ENCODE assay signal across 8 cellular contexts in genomic region chr18:62526098-62527025, GRCh38.
A peak's percentile ranks its signal among the peaks of the same experiment; 100 is the strongest.
DNase-seq lines count a peak whose midpoint lies in the region; ATAC-seq, FAIRE-seq and TF ChIP-seq lines count a peak whose summit lies in the region.

No MANE protein-coding gene starts in this region.

- peak; percentile 99 for DNase-seq in D721Med (ENCODE audit: insufficient read length, low spot score)
- DNase-seq in NCI-H128 (lab: John Stamatoyannopoulos, UW; ENCODE audit: unreplicated experiment): peak; percentile 59
- peak; percentile 80 for DNase-seq in T-helper 2 cell treated with Interferon-gamma antibody and Interleukin-4, amounts not matched to agents 5 μg/mL and 100 μg/mL, for 36 hours (ENCODE audit: low spot score)
- DNase-seq in astrocyte of the hippocampus (ENCODE audit: low read depth, low spot score): peak; percentile 87
- DNase-seq in hypothalamus (lab: John Stamatoyannopoulos, UW): peak in 50 of 51 donors; percentile 22 to 89 (median 66)
- peak; percentile 68 for DNase-seq in retinal pigment epithelial cell (ENCODE audit: low read depth)

- ATAC-seq in GM21825 (IDR thresholded peaks at IDR 0.05; ENCODE audit: unreplicated experiment) (peak; percentile 21), HG03108 (IDR thresholded peaks at IDR 0.05; ENCODE audit: unreplicated experiment) (no peak)

- no peak for TF ChIP-seq CTCF in D721Med (IDR thresholded peaks at IDR 0.05; ENCODE audit: insufficient read depth, missing control alignments)
- TF ChIP-seq CTCF in retinal pigment epithelial cell (conservative IDR thresholded peaks at IDR 0.05; ENCODE audit: low read depth, low read length): no peak

- peak overlapping the region; percentile 99 for H3K4me3 Mint-ChIP-seq in T-helper 2 cell treated with Interferon-gamma antibody and Interleukin-4, amounts not matched to agents 5 μg/mL and 100 μg/mL, for 36 hours

- H3K36me3 Mint-ChIP-seq in T-helper 2 cell treated with Interferon-gamma antibody and Interleukin-4, amounts not matched to agents 5 μg/mL and 100 μg/mL, for 36 hours (ENCODE audit: low read depth): peaks cover 28% of the 10 kb centered on the region

- H3K27me3 Mint-ChIP-seq in T-helper 2 cell treated with Interferon-gamma antibody and Interleukin-4, amounts not matched to agents 5 μg/mL and 100 μg/mL, for 36 hours (ENCODE audit: low read depth): no peaks in the 10 kb centered on the region

- peak overlapping the region; percentile 95 for H3K27ac Mint-ChIP-seq in T-helper 2 cell treated with Interferon-gamma antibody and Interleukin-4, amounts not matched to agents 5 μg/mL and 100 μg/mL, for 36 hours

- FAIRE-seq in D721Med (lab: Jason Lieb, UNC): no peak

- H3K9me3 Mint-ChIP-seq in T-helper 2 cell treated with Interferon-gamma antibody and Interleukin-4, amounts not matched to agents 5 μg/mL and 100 μg/mL, for 36 hours: no peaks in the 10 kb centered on the region

- peaks cover 43% of the 10 kb centered on the region for H3K4me1 Mint-ChIP-seq in T-helper 2 cell treated with Interferon-gamma antibody and Interleukin-4, amounts not matched to agents 5 μg/mL and 100 μg/mL, for 36 hours (ENCODE audit: low read depth)

- peak overlapping the region; percentile 67 for H3K4me3 ChIP-seq in retinal pigment epithelial cell (ENCODE audit: low read length)
